Comparison of ENCODE assay signal across 31 cellular contexts in genomic region chr17:46911311-46911710, GRCh38. TPM values are rescaled to one million over a fixed set of nuclear protein-coding genes. Genes with fewer than 3 reads are reported as not detected.
"Had no signal": no experiment of that assay in that cellular context is flagged by ENCODE, and none has a peak within 500 bp of the region (broad histone marks: within the 10 kb centered on the region; RNA-seq: fewer than 3 reads in every experiment).

No MANE protein-coding gene starts in this region.

- H3K4me2 ChIP-seq: neural progenitor cell had no signal

- ATAC-seq: esophagus mucosa; gastroesophageal sphincter; left colon; mucosa of descending colon; naive thymus-derived CD4-positive, alpha-beta T cell; stimulated activated memory B cell treated with anti-CD40 and anti-IgM and Interleukin-4, amounts not matched to agents 10 μg/mL and 1 μg/mL and 100 μg/mL, for 72 hours; stimulated activated naive CD8-positive, alpha-beta T cell treated with anti-CD3 and anti-CD28 coated beads, Interleukin-15, Interleukin-2, amounts not matched to agents 100 U/mL and 50 U/mL, for 24 hours; upper lobe of right lung had no signal

- DNase-seq: colonic mucosa; effector CD8-positive, alpha-beta T cell; endodermal cell; foreskin fibroblast; hypothalamus; immature natural killer cell; islet precursor cell; kidney glomerular epithelial cell; left colon; mesenchymal stem cell; mucosa of descending colon; naive thymus-derived CD4-positive, alpha-beta T cell; right cardiac atrium; sigmoid colon; spleen; stimulated activated CD4-positive, alpha-beta T cell treated with anti-CD3 and anti-CD28 coated beads, Interleukin-4, amount 100 ng/mL, for 4 hours; stimulated activated naive CD8-positive, alpha-beta T cell treated with anti-CD3 and anti-CD28 coated beads, Interleukin-15, Interleukin-2, amounts not matched to agents 100 U/mL and 50 U/mL, for 24 hours; substantia nigra; testis; tibial artery; upper lobe of right lung; uterus had no signal

- H3K4me3 ChIP-seq: colonic mucosa, gastroesophageal sphincter, mucosa of descending colon, neural progenitor cell, sigmoid colon, skin epidermis, spleen, testis, tibial artery, upper lobe of right lung, uterus had no signal

- H3K79me2 ChIP-seq: parathyroid adenoma had no signal

- H3K27ac ChIP-seq: colonic mucosa, epithelial cell of prostate, gastroesophageal sphincter, neural progenitor cell, parathyroid adenoma, sigmoid colon, skin epidermis, spleen, testis, tibial artery, upper lobe of right lung, uterus had no signal

- H3K9me3 ChIP-seq: colonic mucosa, gastroesophageal sphincter, mucosa of descending colon, sigmoid colon, spleen, testis, tibial artery, upper lobe of right lung, uterus had no signal

- H3K36me3 ChIP-seq: colonic mucosa, gastroesophageal sphincter, neural progenitor cell, sigmoid colon, spleen, tibial artery, upper lobe of right lung, uterus had no signal

- H3K4me1 ChIP-seq: colonic mucosa, gastroesophageal sphincter, parathyroid adenoma, sigmoid colon, testis, tibial artery, uterus had no signal

- H3K9ac ChIP-seq: neural progenitor cell, parathyroid adenoma had no signal

- H2AFZ ChIP-seq: neural progenitor cell, parathyroid adenoma had no signal

- H3K27me3 ChIP-seq: colonic mucosa, neural progenitor cell, testis, upper lobe of right lung, uterus had no signal

RNA-seq across cellular contexts. Expression of gene WNT9B, which starts 59.9 kb away (rescaled TPM):
- total RNA-seq: chondrocyte; colonic mucosa; esophagus mucosa; left colon; lung microvascular endothelial cell; naive thymus-derived CD4-positive, alpha-beta T cell; sigmoid colon had no signal
- polyA plus RNA-seq: immature natural killer cell; naive thymus-derived CD4-positive, alpha-beta T cell had no signal
